17 cellular contexts compared by ENCODE assay signal in genomic region chr6:149236584-149236983, GRCh38.
DNase-seq lines count a peak whose midpoint lies in the region; ATAC-seq and TF ChIP-seq lines count a peak whose summit lies in the region.
"Had no signal": no experiment of that assay in that cellular context is flagged by ENCODE, and none has a peak within 500 bp of the region (broad histone marks: within the 10 kb centered on the region; RNA-seq: fewer than 3 reads in every experiment).

No MANE protein-coding gene starts in this region.

- no TSS peak for BruUV-seq in HCT116 (replicated peaks; lab: Mats Ljungman, UMichigan)

- H3K4me2 ChIP-seq in HCT116 (ENCODE audit: low read length) = no peak overlapping the region

- POLR2A ChIA-PET in HCT116 (lab: Charles Lee) = no interaction called here

- no peak for ATAC-seq in HCT116
- no peak for ATAC-seq in HG03457 (IDR thresholded peaks at IDR 0.05; ENCODE audit: unreplicated experiment)
- ATAC-seq: activated naive CD8-positive, alpha-beta T cell treated with anti-CD3 and anti-CD28 coated beads, Interleukin-2, amount 50 U/mL, for 24 hours; lower lobe of right lung; sciatic nerve; stimulated activated memory B cell treated with anti-CD40 and anti-IgM and Interleukin-4, amounts not matched to agents 10 μg/mL and 1 μg/mL and 100 μg/mL, for 72 hours had no signal

- intact Hi-C loops in HCT116 (cut with micrococcal nuclease) = no loop called here

- no peaks in the 10 kb centered on the region for H3K79me2 ChIP-seq in HCT116 (ENCODE audit: insufficient read depth, low read length)

- no peak for TF ChIP-seq CTCF in HCT116 (IDR thresholded peaks at IDR 0.05 in 2 of 3, conservative IDR thresholded peaks at IDR 0.05 in 1 of 3; ENCODE audit: borderline replicate concordance in 1 of 3, insufficient read depth in 1 of 3, low read depth in 2 of 3, low read length in 2 of 3)

- peak overlapping the region; percentile 34 for H2AFZ ChIP-seq in HCT116 (ENCODE audit: low read depth, low read length, poor library complexity, severe bottlenecking)

- H4K20me1 ChIP-seq in HCT116 (ENCODE audit: insufficient read depth) = no peaks in the 10 kb centered on the region
- H4K20me1 ChIP-seq: BLaER1 treated with 17β-estradiol and CSF1 and Interleukin-3, amounts not matched to agents 10 nM and 100 nM had no signal

- RAD21 ChIA-PET in HCT116 (lab: Charles Lee; ENCODE audit: low non-redundant PET in 1 of 2, low total read pairs in 2 of 2, uncharacterized antibody in 2 of 2, unreplicated experiment in 2 of 2) = no interaction called here

- TF ChIP-seq RAD21 in HCT116 (IDR thresholded peaks at IDR 0.05; ENCODE audit: low read depth) = no peak

- H3K36me3 ChIP-seq in HCT116 (ENCODE audit: control insufficient read depth in 1 of 2, insufficient read depth in 2 of 2, low read length in 2 of 2) (no peaks in the 10 kb centered on the region), H7 (replicated peaks; ENCODE audit: control insufficient read depth, insufficient read depth, low read length) (no peaks in the 10 kb centered on the region)
- H3K36me3 ChIP-seq: esophagus squamous epithelium, lower lobe of right lung, transverse colon had no signal

- CTCF ChIA-PET in HCT116 (lab: Charles Lee) = no interaction called here

- peaks cover 56 to 57% of the 10 kb centered on the region in 2 experiments for H3K4me1 ChIP-seq in HCT116 (ENCODE audit: control insufficient read depth in 1 of 2, insufficient read depth in 2 of 2, low read length in 2 of 2)

- no peak for DNase-seq in HCT116 (ENCODE audit: low read depth, low spot score)
- peak; percentile 11 for DNase-seq in NCI-H2029 (lab: John Stamatoyannopoulos, UW)
- peak; percentile 76 for DNase-seq in astrocyte of the hippocampus (ENCODE audit: low read depth, low spot score)
- DNase-seq in myocyte (ENCODE audit: low read depth) = peak; percentile 34
- DNase-seq in NCI-H2107 (lab: John Stamatoyannopoulos, UW) = no peak
- DNase-seq in H7 = no peak
- DNase-seq in occipital lobe (lab: John Stamatoyannopoulos, UW) = no peak
- DNase-seq: activated naive CD8-positive, alpha-beta T cell treated with anti-CD3 and anti-CD28 coated beads, Interleukin-2, amount 50 U/mL, for 24 hours; cortex of kidney; esophagus squamous epithelium; lower lobe of right lung; NCI-H524; transverse colon had no signal

- no peak for TF ChIP-seq POLR2A in HCT116 (IDR thresholded peaks at IDR 0.05; ENCODE audit: borderline replicate concordance, extremely low read depth, insufficient read depth, insufficient read length)

- H3K9me3 ChIP-seq in HCT116 (ENCODE audit: control insufficient read depth in 1 of 2, insufficient read depth in 1 of 2, low read depth in 1 of 2, low read length in 2 of 2) = no peaks in the 10 kb centered on the region
- H3K9me3 ChIP-seq: lower lobe of right lung had no signal

- no peaks in the 10 kb centered on the region; the same call in 1 of the 2 replicates for H3K9me2 ChIP-seq in HCT116 (ENCODE audit: insufficient read depth)

- no peaks in the 10 kb centered on the region for H3K27me3 ChIP-seq in HCT116 (ENCODE audit: insufficient read depth, low read length)
- no peaks in the 10 kb centered on the region for H3K27me3 ChIP-seq in H7 (ENCODE audit: control insufficient read depth, insufficient read depth, low read length)
- H3K27me3 ChIP-seq: BLaER1 treated with 17β-estradiol and CSF1 and Interleukin-3, amounts not matched to agents 10 nM and 100 nM; transverse colon had no signal

- no peak overlapping the region for H3K4me3 ChIP-seq in HCT116 (replicated peaks in 1 of 2; ENCODE audit: low read depth in 1 of 2, low read length in 2 of 2)
- no peak overlapping the region for H3K4me3 ChIP-seq in H7 (ENCODE audit: insufficient read depth, low read depth, low read length)
- H3K4me3 ChIP-seq: BLaER1 treated with 17β-estradiol and CSF1 and Interleukin-3, amounts not matched to agents 10 nM and 100 nM; esophagus squamous epithelium; lower lobe of right lung; transverse colon had no signal

- H3K27ac ChIP-seq in HCT116 (ENCODE audit: low read depth, low read length) = no peak overlapping the region
- H3K27ac ChIP-seq: lower lobe of right lung, transverse colon had no signal

- no peak overlapping the region for H3K9ac ChIP-seq in HCT116 (ENCODE audit: low read length)
- H3K9ac ChIP-seq: BLaER1 treated with 17β-estradiol and CSF1 and Interleukin-3, amounts not matched to agents 10 nM and 100 nM had no signal

TF ChIP-seq in HCT116, 20 proteins besides CTCF, POLR2A, EP300 and RAD21:
- no peak for TF ChIP-seq CEBPB (IDR thresholded peaks at IDR 0.05; ENCODE audit: low read depth)
- TF ChIP-seq EGR1 (IDR thresholded peaks at IDR 0.05; ENCODE audit: low read depth) = no peak
- TF ChIP-seq ZBTB33 (IDR thresholded peaks at IDR 0.05; ENCODE audit: extremely low read depth, insufficient replicate concordance, low read length) = no peak
- TF ChIP-seq ZFX (IDR thresholded peaks at IDR 0.05) = no peak
- TF ChIP-seq SRF (IDR thresholded peaks at IDR 0.05; ENCODE audit: low read depth) = no peak
- TF ChIP-seq TCF7L2 (IDR thresholded peaks at IDR 0.05; ENCODE audit: borderline replicate concordance, extremely low read depth, insufficient read depth, insufficient read length) = peak; percentile 22
- TF ChIP-seq CBX3 (IDR thresholded peaks at IDR 0.05; ENCODE audit: low read depth) = no peak
- TF ChIP-seq ZNF274 (IDR thresholded peaks at IDR 0.05; ENCODE audit: low read depth, low read length) = no peak

Comparison
In these comparisons a context has a peak if more than half of its experiments do, and no peak if none do; other contexts are left out.
1. DNase-seq: peak in NCI-H2029 (single experiment), astrocyte of the hippocampus (single experiment) and myocyte (single experiment); none in HCT116 (single experiment), NCI-H2107 (single experiment), H7 (single experiment) and occipital lobe (single experiment).